32 cellular contexts compared by ENCODE assay signal in the genomic region with DNA sequence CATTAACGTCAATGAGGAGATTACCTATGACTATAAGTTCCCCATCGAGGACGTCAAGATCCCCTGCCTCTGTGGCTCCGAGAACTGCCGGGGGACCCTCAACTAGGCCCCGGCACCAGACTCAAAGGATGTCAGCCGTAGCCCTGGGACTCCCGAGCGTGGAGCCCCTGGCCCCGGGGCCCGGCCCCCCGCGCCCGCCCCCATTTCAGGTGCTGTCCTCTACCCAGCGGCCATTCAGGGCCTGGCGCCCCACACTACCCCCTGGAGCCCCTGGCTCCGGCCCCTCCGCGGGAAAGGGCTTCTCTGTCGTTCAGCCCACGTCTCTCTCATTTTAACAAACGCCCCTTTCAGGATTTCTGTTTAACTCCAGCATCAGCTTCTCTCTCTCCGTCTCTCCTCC. TPM values are rescaled to one million over a fixed set of nuclear protein-coding genes. Genes with fewer than 3 reads are reported as not detected.
"Had no signal": no experiment of that assay in that cellular context is flagged by ENCODE, and none has a peak within 500 bp of the region (broad histone marks: within the 10 kb centered on the region; RNA-seq: fewer than 3 reads in every experiment).

No MANE protein-coding gene starts in this region.

- H3K27me3 Mint-ChIP-seq: activated B cell treated with CpG ODN at 0.5 μM for 24 hours; activated CD4-positive, alpha-beta memory T cell treated with anti-CD3 and anti-CD28 coated beads for 36 hours; activated naive CD8-positive, alpha-beta T cell treated with anti-CD3 and anti-CD28 coated beads for 36 hours; T-cell had no signal

- H3K9me3 ChIP-seq: MG63, Peyer's patch had no signal

- H3K27ac ChIP-seq: brain microvascular endothelial cell, Peyer's patch, VCaP had no signal

- H3K27ac Mint-ChIP-seq: activated B cell treated with CpG ODN at 0.5 μM for 24 hours; activated CD4-positive, alpha-beta memory T cell treated with anti-CD3 and anti-CD28 coated beads for 36 hours had no signal

- H3K4me1 Mint-ChIP-seq: activated B cell treated with CpG ODN at 0.5 μM for 24 hours; activated naive CD8-positive, alpha-beta T cell treated with anti-CD3 and anti-CD28 coated beads for 36 hours had no signal

- H3K4me3 Mint-ChIP-seq: activated B cell treated with CpG ODN at 0.5 μM for 24 hours; activated CD4-positive, alpha-beta memory T cell treated with anti-CD3 and anti-CD28 coated beads for 36 hours; activated naive CD8-positive, alpha-beta T cell treated with anti-CD3 and anti-CD28 coated beads for 36 hours; activated T-cell treated with anti-CD3 and anti-CD28 coated beads, Interleukin-2, amount 50 U/mL, for 4 hours; T-cell had no signal

- H3K27me3 ChIP-seq: brain microvascular endothelial cell, MG63, Peyer's patch had no signal

- ATAC-seq: Right ventricle myocardium inferior, SK-N-SH treated with all-trans-retinoic acid at 6 μM for 48 hours had no signal

- H3K4me1 ChIP-seq: Peyer's patch had no signal

- DNase-seq: activated B cell treated with CpG ODN at 0.5 μM for 24 hours; activated CD4-positive, alpha-beta memory T cell treated with anti-CD3 and anti-CD28 coated beads for 36 hours; activated CD4-positive, alpha-beta T cell treated with anti-CD3 and anti-CD28 coated beads for 4 hours; activated CD4-positive, alpha-beta T cell treated with anti-CD3 and anti-CD28 coated beads, Interleukin-2, amount 50 U/mL, for 1 hour; activated CD4-positive, CD25-positive, alpha-beta regulatory T cell treated with anti-CD3 and anti-CD28 coated beads, Interleukin-2, amount 50 U/mL, for 72 hours; activated CD8-positive, alpha-beta memory T cell treated with anti-CD3 and anti-CD28 coated beads, Interleukin-2, amount 50 U/mL, for 4 hours; activated effector memory CD4-positive, alpha-beta T cell treated with Interleukin-2 at 50 U/mL for 16 hours; activated naive CD4-positive, alpha-beta T cell treated with anti-CD3 and anti-CD28 coated beads, Interleukin-2, amount 50 U/mL, for 16 hours; activated naive CD8-positive, alpha-beta T cell treated with anti-CD3 and anti-CD28 coated beads for 36 hours; activated T-cell treated with anti-CD3 and anti-CD28 coated beads for 4 hours; activated T-cell treated with anti-CD3 and anti-CD28 coated beads, Interleukin-2, amount 50 U/mL, for 4 hours; amniotic stem cell; aorta; brain microvascular endothelial cell; Kasumi-1; KG1; MG63; NCI-H1436; NCI-H1694; NCI-H1930; NCI-H226; NCI-H524 treated with DMSO at 0.1 percent for 48 hours; Peyer's patch; RPMI8226; SIG-M5; T-cell; T-helper 2 cell; T-helper 9 cell had no signal

- H3K9me3 Mint-ChIP-seq: activated B cell treated with CpG ODN at 0.5 μM for 24 hours; activated CD4-positive, alpha-beta memory T cell treated with anti-CD3 and anti-CD28 coated beads for 36 hours; activated naive CD8-positive, alpha-beta T cell treated with anti-CD3 and anti-CD28 coated beads for 36 hours; activated T-cell treated with anti-CD3 and anti-CD28 coated beads, Interleukin-2, amount 50 U/mL, for 4 hours; T-cell had no signal

RNA-seq across cellular contexts. Expression of gene HPD, which starts 28.5 kb away (rescaled TPM):
- total RNA-seq: activated B cell treated with CpG ODN at 0.5 μM for 24 hours; activated CD4-positive, alpha-beta memory T cell treated with anti-CD3 and anti-CD28 coated beads for 36 hours; activated naive CD8-positive, alpha-beta T cell treated with anti-CD3 and anti-CD28 coated beads for 36 hours; Peyer's patch; SK-MEL-5 had no signal
